11 cellular contexts compared by ENCODE assay signal in the genomic region with DNA sequence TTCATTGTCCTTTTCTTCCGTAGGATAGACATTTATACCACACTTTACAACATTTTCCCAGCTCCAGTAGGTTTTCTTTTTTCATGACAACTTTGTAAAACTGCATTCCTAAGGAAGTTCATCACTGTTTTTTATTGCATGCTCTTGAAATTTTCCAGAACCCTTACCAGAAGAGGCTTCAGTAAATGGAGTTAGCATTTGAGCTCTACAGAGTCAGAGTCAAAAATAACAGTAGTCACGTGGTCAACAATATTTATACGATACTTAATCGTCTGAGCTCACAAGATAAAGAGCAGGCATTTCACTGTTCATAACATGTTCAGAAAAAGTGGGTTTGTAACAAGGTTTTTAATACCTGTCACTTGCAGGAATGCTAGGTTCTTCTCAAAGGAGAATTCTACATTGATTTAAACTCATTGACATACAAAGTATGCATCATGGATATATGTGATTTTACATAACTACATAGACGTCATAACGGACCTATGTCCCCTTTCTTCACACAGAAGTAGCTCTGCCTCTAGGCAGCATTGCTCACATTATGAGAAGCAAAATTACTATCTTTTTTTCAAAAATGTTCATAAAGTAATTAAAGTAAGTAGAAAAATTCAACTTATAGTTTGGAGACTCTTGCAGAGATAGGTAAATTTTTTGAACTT.
A peak's percentile ranks its signal among the peaks of the same experiment; 100 is the strongest.
DNase-seq lines count a peak whose midpoint lies in the region; ATAC-seq, FAIRE-seq and TF ChIP-seq lines count a peak whose summit lies in the region.
"Had no signal": no experiment of that assay in that cellular context is flagged by ENCODE, and none has a peak within 500 bp of the region (broad histone marks: within the 10 kb centered on the region; RNA-seq: fewer than 3 reads in every experiment).

No MANE protein-coding gene starts in this region.

- H3K27me3 ChIP-seq in mesendoderm (ENCODE audit: insufficient read depth, low read length, poor library complexity) (no peaks in the 10 kb centered on the region), tibial nerve (no peaks in the 10 kb centered on the region), small intestine (ENCODE audit: control insufficient read depth in 2 of 2, insufficient read depth in 2 of 2, low read length in 2 of 2) (no peaks in the 10 kb centered on the region)

- H3K56ac ChIP-seq in mesendoderm (ENCODE audit: low read length), result no peak overlapping the region

- no peak for TF ChIP-seq RAD21 in Ishikawa (IDR thresholded peaks at IDR 0.05; ENCODE audit: low read depth)

- no peak for DNase-seq in coronary artery (ENCODE audit: low spot score)
- peak; percentile 34 for DNase-seq in mesendoderm
- DNase-seq in tibial nerve (ENCODE audit: low spot score in 2 of 2), result no peak
- DNase-seq in small intestine, result no peak
- no peak for DNase-seq in NCI-H82 treated with DMSO at 0.1 percent for 48 hours (lab: John Stamatoyannopoulos, UW; ENCODE audit: unreplicated experiment)
- DNase-seq: NCI-H526 had no signal

- no peaks in the 10 kb centered on the region for H3K79me2 ChIP-seq in mesendoderm (ENCODE audit: control insufficient read depth, insufficient read depth, low read length)

- H3K4me3 ChIP-seq in coronary artery (peak overlapping the region; percentile 56), mesendoderm (ENCODE audit: low read length) (no peak overlapping the region), tibial nerve (peak overlapping the region in 2 of 4 donors; percentile 13 to 28), small intestine (ENCODE audit: low read depth in 1 of 2, low read length in 2 of 2) (no peak overlapping the region)

- H2AK5ac ChIP-seq in mesendoderm (ENCODE audit: low read length), result no peak overlapping the region

- H2BK5ac ChIP-seq in mesendoderm (ENCODE audit: low read length), result no peak overlapping the region

- no peak for TF ChIP-seq POLR2A in tibial nerve (IDR thresholded peaks at IDR 0.05)

- no peak overlapping the region for H3K4me2 ChIP-seq in mesendoderm (ENCODE audit: low read length)

- TF ChIP-seq EP300 in Ishikawa (IDR thresholded peaks at IDR 0.05; ENCODE audit: borderline replicate concordance), result no peak
- no peak for TF ChIP-seq EP300 in tibial nerve (IDR thresholded peaks at IDR 0.05)

- no peak overlapping the region for H3K23ac ChIP-seq in mesendoderm (ENCODE audit: low read length)

- H2BK15ac ChIP-seq in mesendoderm (replicated peaks; ENCODE audit: low read depth), result no peak overlapping the region

- no peak for FAIRE-seq in small intestine (lab: Jason Lieb, UNC)
- FAIRE-seq: urothelium cell line had no signal

- H4K5ac ChIP-seq in mesendoderm (ENCODE audit: low read length), result no peak overlapping the region

- no peak for ATAC-seq in HG03565 (IDR thresholded peaks at IDR 0.05; ENCODE audit: unreplicated experiment)
- no peak for ATAC-seq in GM18858 (IDR thresholded peaks at IDR 0.05; ENCODE audit: unreplicated experiment)
- ATAC-seq: activated naive CD4-positive, alpha-beta T cell treated with anti-CD3 and anti-CD28 coated beads, Interleukin-2, amount 50 U/mL, for 72 hours had no signal

- no peak overlapping the region for H3K9ac ChIP-seq in mesendoderm (ENCODE audit: low read length)

- no peaks in the 10 kb centered on the region for H3K79me1 ChIP-seq in mesendoderm (ENCODE audit: low read length)

- TF ChIP-seq CTCF in coronary artery (IDR thresholded peaks at IDR 0.05) (no peak), tibial nerve (IDR thresholded peaks at IDR 0.05) (no peak)

- H3K18ac ChIP-seq in mesendoderm (ENCODE audit: low read length), result no peak overlapping the region

- no CpG with 5 or more reads among the region's 6 CpGs for WGBS in mesendoderm (ENCODE audit: extremely low coverage, insufficient coverage, low lambda C conversion rate)
- 13 to 15% methylated on average over 6 of the region's 6 CpGs for WGBS in tibial nerve, 2 donors
- WGBS in small intestine, 3 donors, result 65 to 72% (median 72%) methylated on average over 6 of the region's 6 CpGs

- no peak overlapping the region for H4K8ac ChIP-seq in mesendoderm (ENCODE audit: low read depth, low read length)

- no peaks in the 10 kb centered on the region for H3K4me1 ChIP-seq in mesendoderm (ENCODE audit: control insufficient read depth, low read depth, low read length)
- H3K4me1 ChIP-seq in tibial nerve, result peaks cover 0 to 42% (median 5%) of the 10 kb centered on the region in 4 donors
- H3K4me1 ChIP-seq in small intestine (ENCODE audit: control insufficient read depth in 2 of 2, insufficient read depth in 1 of 2, low read depth in 1 of 2, low read length in 1 of 2), result no peaks in the 10 kb centered on the region

- no peak overlapping the region for H2BK120ac ChIP-seq in mesendoderm (ENCODE audit: low read depth, low read length)

- H3K36me3 ChIP-seq in mesendoderm (ENCODE audit: control insufficient read depth, insufficient read depth, low read length), result no peaks in the 10 kb centered on the region
- no peaks in the 10 kb centered on the region for H3K36me3 ChIP-seq in tibial nerve
- H3K36me3 ChIP-seq in small intestine (ENCODE audit: control insufficient read depth in 2 of 2, insufficient read depth in 2 of 2, low read length in 2 of 2), result no peaks in the 10 kb centered on the region

- H3K4ac ChIP-seq in mesendoderm (ENCODE audit: low read depth, low read length), result no peak overlapping the region

- H3K9me3 ChIP-seq in tibial nerve (no peaks in the 10 kb centered on the region), small intestine (ENCODE audit: control insufficient read depth, low read depth) (no peaks in the 10 kb centered on the region)

- H3K27ac ChIP-seq in coronary artery (peak overlapping the region; percentile 60 to 84), mesendoderm (ENCODE audit: low read depth, low read length) (no peak overlapping the region), tibial nerve (peak overlapping the region in 3 of 4 donors; percentile 37 to 82 (median 81)), small intestine (ENCODE audit: low read depth in 1 of 2, low read length in 1 of 2) (peak overlapping the region in 1 of 2 donors; percentile 82)

TF ChIP-seq in Ishikawa, 13 proteins besides CTCF, POLR2A, EP300 and RAD21:
- TF ChIP-seq NFIC (IDR thresholded peaks at IDR 0.05), result no peak
- peak; percentile 75 for TF ChIP-seq USF1 (IDR thresholded peaks at IDR 0.05)
